Comparison of ENCODE assay signal across 1 cellular context in the genomic region with DNA sequence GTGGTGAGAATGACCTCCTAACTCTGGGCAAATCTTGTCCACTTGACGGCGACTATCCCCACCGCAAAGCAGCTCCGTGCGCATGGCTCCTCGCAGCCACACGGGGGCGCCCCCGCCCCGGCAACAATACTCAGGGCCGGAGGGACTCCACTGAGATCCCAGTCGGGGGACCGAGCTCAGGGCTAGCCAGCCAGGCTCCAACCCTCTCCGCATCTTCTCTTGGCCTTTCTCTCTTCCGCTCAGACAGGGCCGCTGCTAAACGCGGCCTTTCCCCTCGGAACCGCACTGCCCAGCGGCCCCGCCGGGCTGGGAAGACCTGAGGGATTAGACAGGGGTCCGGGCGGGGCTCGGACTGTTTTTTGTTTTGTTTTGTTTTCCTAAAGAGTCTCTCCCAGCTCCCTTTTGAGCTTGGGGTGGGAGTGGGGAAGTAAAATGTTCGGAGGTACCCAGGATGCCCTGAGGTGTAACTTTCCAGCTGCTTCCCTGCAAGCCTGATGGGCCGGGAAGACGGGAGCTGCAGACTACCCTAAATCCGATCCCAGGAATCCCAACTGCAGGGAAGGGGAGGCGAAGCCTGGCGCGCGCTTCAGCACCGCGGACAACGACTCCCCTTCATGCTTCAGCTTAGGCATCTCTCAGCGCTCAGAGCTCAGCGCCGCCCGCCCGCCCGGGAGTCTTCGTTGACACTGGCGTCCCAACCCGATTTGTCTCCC.
TF ChIP-seq lines count a peak whose summit lies in the region.

No MANE protein-coding gene starts in this region.

TF ChIP-seq in HepG2, 621 proteins besides CTCF, POLR2A, EP300 and RAD21 (continued from another document):
- no peak for TF ChIP-seq PAF1 (CRISPR knock-in tag; IDR thresholded peaks at IDR 0.05)
- TF ChIP-seq, protein P1, sequence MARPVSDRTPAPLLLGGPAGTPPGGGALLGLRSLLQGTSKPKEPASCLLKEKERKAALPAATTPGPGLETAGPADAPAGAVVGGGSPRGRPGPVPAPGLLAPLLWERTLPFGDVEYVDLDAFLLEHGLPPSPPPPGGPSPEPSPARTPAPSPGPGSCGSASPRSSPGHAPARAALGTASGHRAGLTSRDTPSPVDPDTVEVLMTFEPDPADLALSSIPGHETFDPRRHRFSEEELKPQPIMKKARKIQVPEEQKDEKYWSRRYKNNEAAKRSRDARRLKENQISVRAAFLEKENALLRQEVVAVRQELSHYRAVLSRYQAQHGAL (CRISPR knock-in tag; IDR thresholded peaks at IDR 0.05; ENCODE audit: not compliant biosample characterization): no peak
- peak; percentile 51; the same call in 1 of the 2 replicates for TF ChIP-seq SMC3 (IDR thresholded peaks at IDR 0.05; ENCODE audit: low read length)
- TF ChIP-seq ZNF629 (CRISPR knock-in tag; conservative IDR thresholded peaks at IDR 0.05): no peak
- TF ChIP-seq FOXK1 (CRISPR knock-in tag; IDR thresholded peaks at IDR 0.05; ENCODE audit: borderline replicate concordance, low read depth): no peak
- TF ChIP-seq ZFP36 (IDR thresholded peaks at IDR 0.05; ENCODE audit: borderline replicate concordance, low read depth, low read length, partially characterized antibody): no peak
- TF ChIP-seq, protein P2, sequence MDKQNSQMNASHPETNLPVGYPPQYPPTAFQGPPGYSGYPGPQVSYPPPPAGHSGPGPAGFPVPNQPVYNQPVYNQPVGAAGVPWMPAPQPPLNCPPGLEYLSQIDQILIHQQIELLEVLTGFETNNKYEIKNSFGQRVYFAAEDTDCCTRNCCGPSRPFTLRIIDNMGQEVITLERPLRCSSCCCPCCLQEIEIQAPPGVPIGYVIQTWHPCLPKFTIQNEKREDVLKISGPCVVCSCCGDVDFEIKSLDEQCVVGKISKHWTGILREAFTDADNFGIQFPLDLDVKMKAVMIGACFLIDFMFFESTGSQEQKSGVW (CRISPR knock-in tag; IDR thresholded peaks at IDR 0.05; ENCODE audit: borderline replicate concordance): no peak
- 0 out of 2 replicates have a peak, but pooled peaks have one; percentile 31 for TF ChIP-seq HOXA3 (CRISPR knock-in tag; IDR thresholded peaks at IDR 0.05)
- TF ChIP-seq, protein P3, sequence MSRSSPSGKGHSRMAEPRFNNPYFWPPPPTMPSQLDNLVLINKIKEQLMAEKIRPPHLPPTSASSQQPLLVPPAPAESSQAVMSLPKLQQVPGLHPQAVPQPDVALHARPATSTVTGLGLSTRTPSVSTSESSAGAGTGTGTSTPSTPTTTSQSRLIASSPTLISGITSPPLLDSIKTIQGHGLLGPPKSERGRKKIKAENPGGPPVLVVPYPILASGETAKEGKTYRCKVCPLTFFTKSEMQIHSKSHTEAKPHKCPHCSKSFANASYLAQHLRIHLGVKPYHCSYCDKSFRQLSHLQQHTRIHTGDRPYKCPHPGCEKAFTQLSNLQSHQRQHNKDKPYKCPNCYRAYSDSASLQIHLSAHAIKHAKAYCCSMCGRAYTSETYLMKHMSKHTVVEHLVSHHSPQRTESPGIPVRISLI (CRISPR knock-in tag; IDR thresholded peaks at IDR 0.05; ENCODE audit: borderline replicate concordance): no peak
- peak; percentile 27; the same call in 1 of the 2 replicates for TF ChIP-seq BORCS8-MEF2B (CRISPR knock-in tag; IDR thresholded peaks at IDR 0.05)
- TF ChIP-seq, protein P4, sequence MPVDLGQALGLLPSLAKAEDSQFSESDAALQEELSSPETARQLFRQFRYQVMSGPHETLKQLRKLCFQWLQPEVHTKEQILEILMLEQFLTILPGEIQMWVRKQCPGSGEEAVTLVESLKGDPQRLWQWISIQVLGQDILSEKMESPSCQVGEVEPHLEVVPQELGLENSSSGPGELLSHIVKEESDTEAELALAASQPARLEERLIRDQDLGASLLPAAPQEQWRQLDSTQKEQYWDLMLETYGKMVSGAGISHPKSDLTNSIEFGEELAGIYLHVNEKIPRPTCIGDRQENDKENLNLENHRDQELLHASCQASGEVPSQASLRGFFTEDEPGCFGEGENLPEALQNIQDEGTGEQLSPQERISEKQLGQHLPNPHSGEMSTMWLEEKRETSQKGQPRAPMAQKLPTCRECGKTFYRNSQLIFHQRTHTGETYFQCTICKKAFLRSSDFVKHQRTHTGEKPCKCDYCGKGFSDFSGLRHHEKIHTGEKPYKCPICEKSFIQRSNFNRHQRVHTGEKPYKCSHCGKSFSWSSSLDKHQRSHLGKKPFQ (CRISPR knock-in tag; IDR thresholded peaks at IDR 0.05; ENCODE audit: insufficient replicate concordance): no peak
- TF ChIP-seq SALL2 (CRISPR knock-in tag; IDR thresholded peaks at IDR 0.05): 0 out of 2 replicates have a peak, but pooled peaks have one; percentile 72
- peak; percentile 84 for TF ChIP-seq XRCC5 (optimal IDR thresholded peaks at IDR 0.05; ENCODE audit: low read length)
- TF ChIP-seq, protein P5, sequence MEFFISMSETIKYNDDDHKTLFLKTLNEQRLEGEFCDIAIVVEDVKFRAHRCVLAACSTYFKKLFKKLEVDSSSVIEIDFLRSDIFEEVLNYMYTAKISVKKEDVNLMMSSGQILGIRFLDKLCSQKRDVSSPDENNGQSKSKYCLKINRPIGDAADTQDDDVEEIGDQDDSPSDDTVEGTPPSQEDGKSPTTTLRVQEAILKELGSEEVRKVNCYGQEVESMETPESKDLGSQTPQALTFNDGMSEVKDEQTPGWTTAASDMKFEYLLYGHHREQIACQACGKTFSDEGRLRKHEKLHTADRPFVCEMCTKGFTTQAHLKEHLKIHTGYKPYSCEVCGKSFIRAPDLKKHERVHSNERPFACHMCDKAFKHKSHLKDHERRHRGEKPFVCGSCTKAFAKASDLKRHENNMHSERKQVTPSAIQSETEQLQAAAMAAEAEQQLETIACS (CRISPR knock-in tag; IDR thresholded peaks at IDR 0.05): 0 out of 2 replicates have a peak, but pooled peaks have one; percentile 25
- 0 out of 2 replicates have a peak, but pooled peaks have one; percentile 20 for TF ChIP-seq KDM3A (CRISPR knock-in tag; IDR thresholded peaks at IDR 0.05; ENCODE audit: low read depth)
TF ChIP-seq in HepG2: peak in this region for 70.
